In genomic region chr17:75589017-75589918, GRCh38 we compare ENCODE assay signal across 8 cellular contexts. TPM values are rescaled to one million over a fixed set of nuclear protein-coding genes. Genes with fewer than 3 reads are reported as not detected.
A peak's percentile ranks its signal among the peaks of the same experiment; 100 is the strongest.
DNase-seq lines count a peak whose midpoint lies in the region; ATAC-seq, FAIRE-seq and TF ChIP-seq lines count a peak whose summit lies in the region.

No MANE protein-coding gene starts in this region.

- H3K27ac Mint-ChIP-seq in natural killer cell = peak overlapping the region in 1 of 2 donors; percentile 80
- no peak overlapping the region for H3K27ac Mint-ChIP-seq in stimulated activated effector memory CD8-positive, alpha-beta T cell treated with anti-CD3 and anti-CD28 coated beads, Interleukin-12 subunit alpha, Interleukin-12 subunit beta, amount 100 ng/mL, for 72 hours

- DNase-seq in D721Med (ENCODE audit: insufficient read length, low spot score) (peak; percentile 100), LNCaP clone FGC (ENCODE audit: low read depth) (peak; percentile 42), RPMI7951 (ENCODE audit: low read depth) (peak; percentile 74), fibroblast of pulmonary artery (ENCODE audit: low read depth) (peak; percentile 81), natural killer cell (peak; percentile 86)
- DNase-seq in activated T-helper 9 cell treated with anti-CD3 and anti-CD28 coated beads, Interleukin-2, amount 50 U/mL, for 16 hours (ENCODE audit: low read depth) = peak; percentile 90
- peak; percentile 96 to 98 for DNase-seq in stimulated activated effector memory CD8-positive, alpha-beta T cell treated with anti-CD3 and anti-CD28 coated beads, Interleukin-12 subunit alpha, Interleukin-12 subunit beta, amount 100 ng/mL, for 72 hours (ENCODE audit: low spot score in 2 of 2)

- TF ChIP-seq CTCF in D721Med (IDR thresholded peaks at IDR 0.05; ENCODE audit: insufficient read depth, missing control alignments) = peak; percentile 61
- peak; percentile 79 for TF ChIP-seq CTCF in LNCaP clone FGC (IDR thresholded peaks at IDR 0.05; ENCODE audit: control insufficient read depth, extremely low read depth, insufficient read depth)
- TF ChIP-seq CTCF in fibroblast of pulmonary artery (IDR thresholded peaks at IDR 0.05; ENCODE audit: low read length, missing control alignments) = peak; percentile 6
- peak; percentile 48 for TF ChIP-seq CTCF in natural killer cell (IDR thresholded peaks at IDR 0.05)

- no peaks in the 10 kb centered on the region for H3K9me3 Mint-ChIP-seq in natural killer cell
- no peaks in the 10 kb centered on the region for H3K9me3 Mint-ChIP-seq in stimulated activated effector memory CD8-positive, alpha-beta T cell treated with anti-CD3 and anti-CD28 coated beads, Interleukin-12 subunit alpha, Interleukin-12 subunit beta, amount 100 ng/mL, for 72 hours

- peak; percentile 68 for ATAC-seq in GM21786 (IDR thresholded peaks at IDR 0.05; ENCODE audit: unreplicated experiment)
- ATAC-seq in natural killer cell = peak; percentile 78 to 89 (median 82)
- ATAC-seq in stimulated activated effector memory CD8-positive, alpha-beta T cell treated with anti-CD3 and anti-CD28 coated beads, Interleukin-12 subunit alpha, Interleukin-12 subunit beta, amount 100 ng/mL, for 72 hours = peak; percentile 88

- intact Hi-C loops in natural killer cell (cut with micrococcal nuclease) = loop anchor here (5.0 kb wide), 2 partner anchors 52 to 72 kb away; partner anchors contain the start of genes CASKIN2 and TSEN54

- no peak for FAIRE-seq in D721Med (lab: Jason Lieb, UNC)

- peak overlapping the region; percentile 45 for H3K4me3 ChIP-seq in LNCaP clone FGC (ENCODE audit: low read depth, low read length)
- peak overlapping the region; percentile 50 for H3K4me3 ChIP-seq in fibroblast of pulmonary artery (replicated peaks; ENCODE audit: low read depth, low read length)

- no peaks in the 10 kb centered on the region for H3K36me3 Mint-ChIP-seq in natural killer cell
- no peaks in the 10 kb centered on the region for H3K36me3 Mint-ChIP-seq in stimulated activated effector memory CD8-positive, alpha-beta T cell treated with anti-CD3 and anti-CD28 coated beads, Interleukin-12 subunit alpha, Interleukin-12 subunit beta, amount 100 ng/mL, for 72 hours

- H3K4me3 Mint-ChIP-seq in natural killer cell = peak overlapping the region; percentile 79
- peak overlapping the region; percentile 68 for H3K4me3 Mint-ChIP-seq in stimulated activated effector memory CD8-positive, alpha-beta T cell treated with anti-CD3 and anti-CD28 coated beads, Interleukin-12 subunit alpha, Interleukin-12 subunit beta, amount 100 ng/mL, for 72 hours

- H3K4me1 Mint-ChIP-seq in natural killer cell = peaks cover 7 to 25% of the 10 kb centered on the region in 2 donors
- H3K4me1 Mint-ChIP-seq in stimulated activated effector memory CD8-positive, alpha-beta T cell treated with anti-CD3 and anti-CD28 coated beads, Interleukin-12 subunit alpha, Interleukin-12 subunit beta, amount 100 ng/mL, for 72 hours = peaks cover 8% of the 10 kb centered on the region

- H3K27me3 Mint-ChIP-seq in natural killer cell (ENCODE audit: low read depth in 2 of 2) = no peaks in the 10 kb centered on the region

RNA-seq across cellular contexts. Expression of gene MYO15B, which starts 1.7 kb away (rescaled TPM):
- total RNA-seq in RPMI7951 (2014; rRNA removed; shearing (Covaris generic)) = under 0.01 TPM in 1 of 2 replicates, not detected in the other
- total RNA-seq in natural killer cell = 100 to 1,000 TPM; 336 to 372 (median 339) TPM

RNA-seq across cellular contexts. Expression of gene SMIM5, which starts 44.0 kb away (rescaled TPM):
- not detected in 2 replicates for total RNA-seq in RPMI7951 (2014; rRNA removed; shearing (Covaris generic))
- 1 to 10 TPM in 2 of 3 donors, under 1 TPM in 1; 0.95 to 2.0 (median 1.5) TPM for total RNA-seq in natural killer cell

Comparison
In these comparisons a context has a peak if more than half of its experiments do, and no peak if none do; other contexts are left out.
1. Peak in every context shown above with its lines: DNase-seq, ATAC-seq and H3K4me3 ChIP-seq.
2. DNase-seq: peak in every context shown above with its lines; median percentile 100 in D721Med; 97 in stimulated activated effector memory CD8-positive, alpha-beta T cell treated with anti-CD3 and anti-CD28 coated beads, Interleukin-12 subunit alpha, Interleukin-12 subunit beta, amount 100 ng/mL, for 72 hours; 90 in activated T-helper 9 cell treated with anti-CD3 and anti-CD28 coated beads, Interleukin-2, amount 50 U/mL, for 16 hours; 86 in natural killer cell; 81 in fibroblast of pulmonary artery; 74 in RPMI7951; 42 in LNCaP clone FGC.
3. CTCF ChIP-seq: peak in every context shown above with its lines; median percentile 79 in LNCaP clone FGC; 61 in D721Med; 48 in natural killer cell; 6 in fibroblast of pulmonary artery.
4. RNA of gene MYO15B, which starts 1.7 kb away (total RNA-seq): 336 to 372 TPM in natural killer cell; under 0.01 TPM in RPMI7951; every median in the first group is over 100 times any median in the second.